ENCODE assay signal across 1 cellular context in genomic region chr5:176361437-176362097, GRCh38.
TF ChIP-seq lines count a peak whose summit lies in the region.

KIAA1191 (minus strand) TSS chr5:176361764; CDS start chr5:176359508, 2,256 bp downstream.

TF ChIP-seq in K562, 482 proteins besides CTCF, POLR2A, EP300 and RAD21 (continued from another document and continues in another):
- TF ChIP-seq, protein P1, sequence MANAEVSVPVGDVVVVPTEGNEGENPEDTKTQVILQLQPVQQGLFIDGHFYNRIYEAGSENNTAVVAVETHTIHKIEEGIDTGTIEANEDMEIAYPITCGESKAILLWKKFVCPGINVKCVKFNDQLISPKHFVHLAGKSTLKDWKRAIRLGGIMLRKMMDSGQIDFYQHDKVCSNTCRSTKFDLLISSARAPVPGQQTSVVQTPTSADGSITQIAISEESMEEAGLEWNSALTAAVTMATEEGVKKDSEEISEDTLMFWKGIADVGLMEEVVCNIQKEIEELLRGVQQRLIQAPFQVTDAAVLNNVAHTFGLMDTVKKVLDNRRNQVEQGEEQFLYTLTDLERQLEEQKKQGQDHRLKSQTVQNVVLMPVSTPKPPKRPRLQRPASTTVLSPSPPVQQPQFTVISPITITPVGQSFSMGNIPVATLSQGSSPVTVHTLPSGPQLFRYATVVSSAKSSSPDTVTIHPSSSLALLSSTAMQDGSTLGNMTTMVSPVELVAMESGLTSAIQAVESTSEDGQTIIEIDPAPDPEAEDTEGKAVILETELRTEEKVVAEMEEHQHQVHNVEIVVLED (CRISPR knock-in tag; IDR thresholded peaks at IDR 0.05), result no peak
- no peak for TF ChIP-seq MED1 (CRISPR knock-in tag; IDR thresholded peaks at IDR 0.05; ENCODE audit: borderline replicate concordance)
- peak; percentile 94 for TF ChIP-seq PHF8 (IDR thresholded peaks at IDR 0.05; ENCODE audit: borderline replicate concordance, low read length)
- TF ChIP-seq, protein P2, sequence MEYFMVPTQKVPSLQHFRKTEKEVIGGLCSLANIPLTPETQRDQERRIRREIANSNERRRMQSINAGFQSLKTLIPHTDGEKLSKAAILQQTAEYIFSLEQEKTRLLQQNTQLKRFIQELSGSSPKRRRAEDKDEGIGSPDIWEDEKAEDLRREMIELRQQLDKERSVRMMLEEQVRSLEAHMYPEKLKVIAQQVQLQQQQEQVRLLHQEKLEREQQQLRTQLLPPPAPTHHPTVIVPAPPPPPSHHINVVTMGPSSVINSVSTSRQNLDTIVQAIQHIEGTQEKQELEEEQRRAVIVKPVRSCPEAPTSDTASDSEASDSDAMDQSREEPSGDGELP (CRISPR knock-in tag; IDR thresholded peaks at IDR 0.05; ENCODE audit: borderline replicate concordance), result peak; percentile 89
- TF ChIP-seq KLF13 (tag; IDR thresholded peaks at IDR 0.05; ENCODE audit: borderline replicate concordance, low read depth), result peak; percentile 85
- no peak for TF ChIP-seq FOS (IDR thresholded peaks at IDR 0.05; ENCODE audit: extremely low read depth, insufficient read length)
- no peak for TF ChIP-seq NR4A1 (CRISPR knock-in tag; IDR thresholded peaks at IDR 0.05)
- no peak for TF ChIP-seq NR4A1 (tag; IDR thresholded peaks at IDR 0.05)
- TF ChIP-seq ARNT (IDR thresholded peaks at IDR 0.05), result no peak; a peak in 1 of 4 replicates
- TF ChIP-seq PTTG1 (tag; IDR thresholded peaks at IDR 0.05; ENCODE audit: low read depth), result no peak
- TF ChIP-seq ELF2 (CRISPR knock-in tag; IDR thresholded peaks at IDR 0.05), result no peak
- no peak for TF ChIP-seq KDM2B (CRISPR knock-in tag; IDR thresholded peaks at IDR 0.05)
- no peak for TF ChIP-seq ZNF282 (CRISPR knock-in tag; IDR thresholded peaks at IDR 0.05)
- TF ChIP-seq SRSF7 (optimal IDR thresholded peaks at IDR 0.05; ENCODE audit: low read depth, low read length), result no peak
- no peak for TF ChIP-seq HOMEZ (CRISPR knock-in tag; IDR thresholded peaks at IDR 0.05)
- no peak for TF ChIP-seq NFIX (CRISPR knock-in tag; IDR thresholded peaks at IDR 0.05; ENCODE audit: low read depth)
- TF ChIP-seq FOXJ2 (tag; IDR thresholded peaks at IDR 0.05), result no peak
- 0 out of 2 replicates have a peak, but pooled peaks have one; percentile 39 for TF ChIP-seq ZNF175 (CRISPR knock-in tag; IDR thresholded peaks at IDR 0.05; ENCODE audit: low read depth)
- TF ChIP-seq MXD1 (CRISPR knock-in tag; IDR thresholded peaks at IDR 0.05; ENCODE audit: borderline replicate concordance, poor library complexity, severe bottlenecking), result no peak
- peak; percentile 50; the same call in 1 of the 2 replicates for TF ChIP-seq ZBTB7A (IDR thresholded peaks at IDR 0.05; ENCODE audit: borderline replicate concordance, control insufficient read depth, low read depth, low read length)
- peak; percentile 77 for TF ChIP-seq MTA3 (IDR thresholded peaks at IDR 0.05; ENCODE audit: borderline replicate concordance)
- TF ChIP-seq ZNF165 (CRISPR knock-in tag; IDR thresholded peaks at IDR 0.05; ENCODE audit: borderline replicate concordance), result no peak
- no peak for TF ChIP-seq FOXK1 (CRISPR knock-in tag; IDR thresholded peaks at IDR 0.05; ENCODE audit: borderline replicate concordance)
- no peak for TF ChIP-seq TCFL5 (CRISPR knock-in tag; conservative IDR thresholded peaks at IDR 0.05)
- TF ChIP-seq ZBTB26 (CRISPR knock-in tag; IDR thresholded peaks at IDR 0.05), result no peak
- no peak for TF ChIP-seq BACH1 (tag; IDR thresholded peaks at IDR 0.05)
- TF ChIP-seq, protein P3, sequence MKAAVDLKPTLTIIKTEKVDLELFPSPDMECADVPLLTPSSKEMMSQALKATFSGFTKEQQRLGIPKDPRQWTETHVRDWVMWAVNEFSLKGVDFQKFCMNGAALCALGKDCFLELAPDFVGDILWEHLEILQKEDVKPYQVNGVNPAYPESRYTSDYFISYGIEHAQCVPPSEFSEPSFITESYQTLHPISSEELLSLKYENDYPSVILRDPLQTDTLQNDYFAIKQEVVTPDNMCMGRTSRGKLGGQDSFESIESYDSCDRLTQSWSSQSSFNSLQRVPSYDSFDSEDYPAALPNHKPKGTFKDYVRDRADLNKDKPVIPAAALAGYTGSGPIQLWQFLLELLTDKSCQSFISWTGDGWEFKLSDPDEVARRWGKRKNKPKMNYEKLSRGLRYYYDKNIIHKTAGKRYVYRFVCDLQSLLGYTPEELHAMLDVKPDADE (conservative IDR thresholded peaks at IDR 0.05; ENCODE audit: control insufficient read depth, low read depth, low read length), result peak; percentile 87; the same call in 1 of the 2 replicates
- peak; percentile 25; the same call in 1 of the 2 replicates for TF ChIP-seq ETV1 (tag; conservative IDR thresholded peaks at IDR 0.05; ENCODE audit: low read depth)
- TF ChIP-seq OTX1 (CRISPR knock-in tag; IDR thresholded peaks at IDR 0.05), result no peak
- no peak for TF ChIP-seq SLC30A9 (CRISPR knock-in tag; IDR thresholded peaks at IDR 0.05)
- TF ChIP-seq ZNF77 (CRISPR knock-in tag; IDR thresholded peaks at IDR 0.05), result no peak
- TF ChIP-seq ZBED1 (IDR thresholded peaks at IDR 0.05), result no peak
- TF ChIP-seq IRF1 (CRISPR knock-in tag; IDR thresholded peaks at IDR 0.05; ENCODE audit: borderline replicate concordance), result no peak
- no peak for TF ChIP-seq CHD1 (IDR thresholded peaks at IDR 0.05; ENCODE audit: low read length)
- 0 out of 2 replicates have a peak, but pooled peaks have one; percentile 23 for TF ChIP-seq TARDBP (IDR thresholded peaks at IDR 0.05)
- TF ChIP-seq CREM (IDR thresholded peaks at IDR 0.05; ENCODE audit: low read depth), result peak; percentile 55
- TF ChIP-seq, protein P4, sequence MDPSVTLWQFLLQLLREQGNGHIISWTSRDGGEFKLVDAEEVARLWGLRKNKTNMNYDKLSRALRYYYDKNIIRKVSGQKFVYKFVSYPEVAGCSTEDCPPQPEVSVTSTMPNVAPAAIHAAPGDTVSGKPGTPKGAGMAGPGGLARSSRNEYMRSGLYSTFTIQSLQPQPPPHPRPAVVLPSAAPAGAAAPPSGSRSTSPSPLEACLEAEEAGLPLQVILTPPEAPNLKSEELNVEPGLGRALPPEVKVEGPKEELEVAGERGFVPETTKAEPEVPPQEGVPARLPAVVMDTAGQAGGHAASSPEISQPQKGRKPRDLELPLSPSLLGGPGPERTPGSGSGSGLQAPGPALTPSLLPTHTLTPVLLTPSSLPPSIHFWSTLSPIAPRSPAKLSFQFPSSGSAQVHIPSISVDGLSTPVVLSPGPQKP (CRISPR knock-in tag; IDR thresholded peaks at IDR 0.05), result no peak
- no peak for TF ChIP-seq MCM3 (IDR thresholded peaks at IDR 0.05)
- no peak for TF ChIP-seq CEBPB (tag; IDR thresholded peaks at IDR 0.05)
- TF ChIP-seq USF2 (CRISPR knock-in tag; IDR thresholded peaks at IDR 0.05), result no peak
- no peak for TF ChIP-seq HDAC6 (IDR thresholded peaks at IDR 0.05; ENCODE audit: low read depth, low read length)
- TF ChIP-seq ZNF586 (CRISPR knock-in tag; conservative IDR thresholded peaks at IDR 0.05), result no peak
- TF ChIP-seq ZNF507 (tag; conservative IDR thresholded peaks at IDR 0.05), result no peak
- no peak for TF ChIP-seq RFX1 (IDR thresholded peaks at IDR 0.05)
- 0 out of 2 replicates have a peak, but pooled peaks have one; percentile 49 for TF ChIP-seq SMAD4 (CRISPR knock-in tag; conservative IDR thresholded peaks at IDR 0.05)
- no peak for TF ChIP-seq PHF20 (IDR thresholded peaks at IDR 0.05; ENCODE audit: partially characterized antibody)
- no peak for TF ChIP-seq ZNF695 (CRISPR knock-in tag; IDR thresholded peaks at IDR 0.05)
- TF ChIP-seq ZNF133 (CRISPR knock-in tag; IDR thresholded peaks at IDR 0.05), result no peak
- TF ChIP-seq, protein P5, sequence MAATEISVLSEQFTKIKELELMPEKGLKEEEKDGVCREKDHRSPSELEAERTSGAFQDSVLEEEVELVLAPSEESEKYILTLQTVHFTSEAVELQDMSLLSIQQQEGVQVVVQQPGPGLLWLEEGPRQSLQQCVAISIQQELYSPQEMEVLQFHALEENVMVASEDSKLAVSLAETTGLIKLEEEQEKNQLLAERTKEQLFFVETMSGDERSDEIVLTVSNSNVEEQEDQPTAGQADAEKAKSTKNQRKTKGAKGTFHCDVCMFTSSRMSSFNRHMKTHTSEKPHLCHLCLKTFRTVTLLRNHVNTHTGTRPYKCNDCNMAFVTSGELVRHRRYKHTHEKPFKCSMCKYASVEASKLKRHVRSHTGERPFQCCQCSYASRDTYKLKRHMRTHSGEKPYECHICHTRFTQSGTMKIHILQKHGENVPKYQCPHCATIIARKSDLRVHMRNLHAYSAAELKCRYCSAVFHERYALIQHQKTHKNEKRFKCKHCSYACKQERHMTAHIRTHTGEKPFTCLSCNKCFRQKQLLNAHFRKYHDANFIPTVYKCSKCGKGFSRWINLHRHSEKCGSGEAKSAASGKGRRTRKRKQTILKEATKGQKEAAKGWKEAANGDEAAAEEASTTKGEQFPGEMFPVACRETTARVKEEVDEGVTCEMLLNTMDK (IDR thresholded peaks at IDR 0.05; ENCODE audit: borderline replicate concordance, insufficient read depth, low read depth, low read length, poor library complexity, severe bottlenecking), result no peak
- no peak; the same call in none of the 2 replicates for TF ChIP-seq GABPB1 (CRISPR knock-in tag; IDR thresholded peaks at IDR 0.05)
- TF ChIP-seq, protein P6, sequence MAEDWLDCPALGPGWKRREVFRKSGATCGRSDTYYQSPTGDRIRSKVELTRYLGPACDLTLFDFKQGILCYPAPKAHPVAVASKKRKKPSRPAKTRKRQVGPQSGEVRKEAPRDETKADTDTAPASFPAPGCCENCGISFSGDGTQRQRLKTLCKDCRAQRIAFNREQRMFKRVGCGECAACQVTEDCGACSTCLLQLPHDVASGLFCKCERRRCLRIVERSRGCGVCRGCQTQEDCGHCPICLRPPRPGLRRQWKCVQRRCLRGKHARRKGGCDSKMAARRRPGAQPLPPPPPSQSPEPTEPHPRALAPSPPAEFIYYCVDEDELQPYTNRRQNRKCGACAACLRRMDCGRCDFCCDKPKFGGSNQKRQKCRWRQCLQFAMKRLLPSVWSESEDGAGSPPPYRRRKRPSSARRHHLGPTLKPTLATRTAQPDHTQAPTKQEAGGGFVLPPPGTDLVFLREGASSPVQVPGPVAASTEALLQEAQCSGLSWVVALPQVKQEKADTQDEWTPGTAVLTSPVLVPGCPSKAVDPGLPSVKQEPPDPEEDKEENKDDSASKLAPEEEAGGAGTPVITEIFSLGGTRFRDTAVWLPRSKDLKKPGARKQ (CRISPR knock-in tag; IDR thresholded peaks at IDR 0.05), result no peak
- no peak for TF ChIP-seq ZNF140 (CRISPR knock-in tag; IDR thresholded peaks at IDR 0.05)
- no peak for TF ChIP-seq SNRNP70 (optimal IDR thresholded peaks at IDR 0.05; ENCODE audit: low read depth, low read length)
- no peak for TF ChIP-seq KDM4B (IDR thresholded peaks at IDR 0.05; ENCODE audit: borderline replicate concordance in 2 of 2, low read depth in 1 of 2)
- TF ChIP-seq EHMT2 (IDR thresholded peaks at IDR 0.05), result no peak
- TF ChIP-seq ZNF121 (CRISPR knock-in tag; conservative IDR thresholded peaks at IDR 0.05), result no peak
- TF ChIP-seq, protein P7, sequence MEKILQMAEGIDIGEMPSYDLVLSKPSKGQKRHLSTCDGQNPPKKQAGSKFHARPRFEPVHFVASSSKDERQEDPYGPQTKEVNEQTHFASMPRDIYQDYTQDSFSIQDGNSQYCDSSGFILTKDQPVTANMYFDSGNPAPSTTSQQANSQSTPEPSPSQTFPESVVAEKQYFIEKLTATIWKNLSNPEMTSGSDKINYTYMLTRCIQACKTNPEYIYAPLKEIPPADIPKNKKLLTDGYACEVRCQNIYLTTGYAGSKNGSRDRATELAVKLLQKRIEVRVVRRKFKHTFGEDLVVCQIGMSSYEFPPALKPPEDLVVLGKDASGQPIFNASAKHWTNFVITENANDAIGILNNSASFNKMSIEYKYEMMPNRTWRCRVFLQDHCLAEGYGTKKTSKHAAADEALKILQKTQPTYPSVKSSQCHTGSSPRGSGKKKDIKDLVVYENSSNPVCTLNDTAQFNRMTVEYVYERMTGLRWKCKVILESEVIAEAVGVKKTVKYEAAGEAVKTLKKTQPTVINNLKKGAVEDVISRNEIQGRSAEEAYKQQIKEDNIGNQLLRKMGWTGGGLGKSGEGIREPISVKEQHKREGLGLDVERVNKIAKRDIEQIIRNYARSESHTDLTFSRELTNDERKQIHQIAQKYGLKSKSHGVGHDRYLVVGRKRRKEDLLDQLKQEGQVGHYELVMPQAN (IDR thresholded peaks at IDR 0.05; ENCODE audit: borderline replicate concordance), result peak; percentile 68; the same call in 1 of the 2 replicates
- no peak for TF ChIP-seq NFE2L1 (tag; IDR thresholded peaks at IDR 0.05; ENCODE audit: borderline replicate concordance, low read depth)
